ENCODE assay signal across 9 cellular contexts in the genomic region with DNA sequence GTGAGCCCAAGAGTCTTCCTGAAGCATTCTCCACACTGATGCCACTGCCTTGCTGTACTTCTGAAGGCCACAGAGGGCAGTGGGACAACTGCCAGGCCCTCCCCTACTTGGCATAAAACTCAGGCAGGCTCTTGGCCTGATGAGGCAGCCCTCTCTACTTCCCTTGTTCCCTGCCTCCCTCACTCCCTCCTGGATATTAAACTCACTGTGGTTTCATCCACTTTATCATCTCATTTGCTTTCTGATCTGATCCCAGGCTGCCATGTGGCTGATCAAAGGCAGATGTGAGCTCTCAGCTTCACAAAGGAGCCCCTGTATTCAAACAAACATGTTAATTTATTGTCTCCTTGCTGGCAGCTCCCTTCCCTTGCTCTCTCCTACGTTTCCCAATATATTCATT.
DNase-seq lines count a peak whose midpoint lies in the region; ATAC-seq, FAIRE-seq and TF ChIP-seq lines count a peak whose summit lies in the region.
"Had no signal": no experiment of that assay in that cellular context is flagged by ENCODE, and none has a peak within 500 bp of the region (broad histone marks: within the 10 kb centered on the region; RNA-seq: fewer than 3 reads in every experiment).

No MANE protein-coding gene starts in this region.

- H3K36me3 Mint-ChIP-seq in neural crest cell (ENCODE audit: low read depth) = no peaks in the 10 kb centered on the region

- no peak overlapping the region for H3K4me3 Mint-ChIP-seq in neural crest cell

- peaks cover 16% of the 10 kb centered on the region for H3K4me1 Mint-ChIP-seq in neural crest cell

- peak; percentile 30 for ATAC-seq in body of pancreas
- ATAC-seq in HG03469 (IDR thresholded peaks at IDR 0.05; ENCODE audit: unreplicated experiment) = no peak

- DNase-seq in DMS 273 (lab: John Stamatoyannopoulos, UW; ENCODE audit: unreplicated experiment) = peak; percentile 68
- DNase-seq in NCI-H1105 (lab: John Stamatoyannopoulos, UW) = peak; percentile 86
- peak; percentile 15 to 54 (median 24) for DNase-seq in body of pancreas
- DNase-seq in neural crest cell (ENCODE audit: low read depth, low spot score) = peak; percentile 16
- no peak for DNase-seq in GM10248 (ENCODE audit: extremely low spot score)
- DNase-seq in GM20000 (ENCODE audit: low spot score) = no peak
- no peak for DNase-seq in GM12891 (ENCODE audit: insufficient read length, low spot score)
- DNase-seq: IMR-90 had no signal

- CTCF ChIA-PET in GM10248 (lab: Yijun Ruan, JAX) = interaction anchor here (0.9 kb wide), 1 partner anchor 31 kb away, joined by 3 read pairs; no protein-coding TSS in a partner anchor

- H3K9me3 Mint-ChIP-seq in neural crest cell = no peaks in the 10 kb centered on the region

- intact Hi-C loops in body of pancreas (cut with DNase I) = no loop called here

- 13 to 18% methylated on average over 1 of the region's 1 CpG for WGBS in body of pancreas, 2 donors

- FAIRE-seq in GM12891 (lab: Jason Lieb, UNC) = no peak

- TF ChIP-seq CTCF in body of pancreas (IDR thresholded peaks at IDR 0.05) (no peak), neural crest cell (conservative IDR thresholded peaks at IDR 0.05) (no peak), GM10248 (IDR thresholded peaks at IDR 0.05; ENCODE audit: control extremely low read depth, extremely low read depth, low read depth, missing control alignments) (no peak), GM20000 (IDR thresholded peaks at IDR 0.05; ENCODE audit: extremely low read depth, missing control alignments) (no peak)

- no peak for TF ChIP-seq POLR2A in body of pancreas (IDR thresholded peaks at IDR 0.05)
- no peak for TF ChIP-seq POLR2A in GM12891 (IDR thresholded peaks at IDR 0.05; ENCODE audit: low read depth, low read length)

- no peak overlapping the region for H3K4me3 ChIP-seq in body of pancreas

- no peaks in the 10 kb centered on the region for H3K36me3 ChIP-seq in body of pancreas (replicated peaks in 1 of 2; ENCODE audit: insufficient read depth in 1 of 2, low read depth in 2 of 2)

- POLR2A ChIA-PET in GM10248 (lab: Yijun Ruan, JAX) = no interaction called here

- H3K9me3 ChIP-seq in body of pancreas = no peaks in the 10 kb centered on the region

- H3K27ac Mint-ChIP-seq in neural crest cell (ENCODE audit: unreplicated experiment) = no peak overlapping the region

- H3K27me3 Mint-ChIP-seq in neural crest cell (ENCODE audit: low read depth) = no peaks in the 10 kb centered on the region

- no peak overlapping the region for H3K27ac ChIP-seq in body of pancreas

- H3K27me3 ChIP-seq in body of pancreas = no peaks in the 10 kb centered on the region

- H3K4me1 ChIP-seq in body of pancreas = no peaks in the 10 kb centered on the region

TF ChIP-seq in GM12891, 5 proteins besides CTCF, POLR2A, EP300 and RAD21:
- TF ChIP-seq PAX5 (IDR thresholded peaks at IDR 0.05; ENCODE audit: insufficient read depth, low read length, severe bottlenecking) (no peak), POLR2AphosphoS5 (IDR thresholded peaks at IDR 0.05; ENCODE audit: low read depth, low read length) (no peak), SPI1 (IDR thresholded peaks at IDR 0.05; ENCODE audit: low read depth, low read length) (no peak), TAF1 (IDR thresholded peaks at IDR 0.05; ENCODE audit: low read depth, low read length) (no peak), POU2F2 (IDR thresholded peaks at IDR 0.05; ENCODE audit: low read depth, low read length) (no peak)
TF ChIP-seq in GM12891: peak in this region for 0.

Comparison
In these comparisons a context has a peak if more than half of its experiments do, and no peak if none do; other contexts are left out.
1. DNase-seq: peak in DMS 273 (single experiment), NCI-H1105 (single experiment), body of pancreas (4 of 4) and neural crest cell (single experiment); none in GM10248 (single experiment), GM20000 (single experiment) and GM12891 (single experiment).